2 cellular contexts compared by ENCODE assay signal in genomic region chr1:208928335-208928734, GRCh38.
A peak's percentile ranks its signal among the peaks of the same experiment; 100 is the strongest.
TF ChIP-seq lines count a peak whose summit lies in the region.

No MANE protein-coding gene starts in this region.

TF ChIP-seq in SK-N-SH, 30 proteins besides CTCF, POLR2A, EP300 and RAD21 (continued from another document):
- no peak for TF ChIP-seq IRF3 (IDR thresholded peaks at IDR 0.05; ENCODE audit: low read depth, low read length)
- TF ChIP-seq PBX3 (IDR thresholded peaks at IDR 0.05) = peak; percentile 47
- 0 out of 2 replicates have a peak, but pooled peaks have one; percentile 10 for TF ChIP-seq JUND (IDR thresholded peaks at IDR 0.05)
- TF ChIP-seq USF2 (IDR thresholded peaks at IDR 0.05; ENCODE audit: borderline replicate concordance, low read depth, low read length) = no peak

TF ChIP-seq in GM23338, 12 proteins besides CTCF, POLR2A, EP300 and RAD21 (continued from another document):
- TF ChIP-seq ZNF114 (CRISPR knock-in tag; IDR thresholded peaks at IDR 0.05) (no peak), REST (IDR thresholded peaks at IDR 0.05; ENCODE audit: unreplicated experiment) (no peak), NANOG (IDR thresholded peaks at IDR 0.05; ENCODE audit: borderline replicate concordance) (no peak), CREB1 (CRISPR knock-in tag; IDR thresholded peaks at IDR 0.05; ENCODE audit: low read depth) (no peak), ZNF331 (CRISPR knock-in tag; IDR thresholded peaks at IDR 0.05; ENCODE audit: low read depth) (no peak), ETS1 (IDR thresholded peaks at IDR 0.05) (no peak)
